In genomic region chr17:39904990-39905288, GRCh38 we compare ENCODE assay signal across 19 cellular contexts. TPM values are rescaled to one million over a fixed set of nuclear protein-coding genes. Genes with fewer than 3 reads are reported as not detected.
DNase-seq lines count a peak whose midpoint lies in the region; ATAC-seq lines count a peak whose summit lies in the region.
"Had no signal": no experiment of that assay in that cellular context is flagged by ENCODE, and none has a peak within 500 bp of the region (broad histone marks: within the 10 kb centered on the region; RNA-seq: fewer than 3 reads in every experiment).

No MANE protein-coding gene starts in this region.

- H2BK12ac ChIP-seq in trophoblast cell (ENCODE audit: low read length), result no peak overlapping the region

- no peak for ATAC-seq in activated CD8-positive, alpha-beta memory T cell treated with anti-CD3 and anti-CD28 coated beads, Interleukin-2, amount 10 ng/mL, durations not matched to agents 7 days and 5 days
- no peak for ATAC-seq in stimulated activated effector memory CD8-positive, alpha-beta T cell treated with anti-CD3 and anti-CD28 coated beads, Interleukin-12 subunit alpha, Interleukin-12 subunit beta, amount 100 ng/mL, for 72 hours
- no peak for ATAC-seq in HG03520 (IDR thresholded peaks at IDR 0.05; ENCODE audit: unreplicated experiment)
- ATAC-seq: Right ventricle myocardium inferior had no signal

- no peaks in the 10 kb centered on the region for H3K79me2 ChIP-seq in trophoblast cell (ENCODE audit: control insufficient read depth, insufficient read depth, low read length, poor library complexity)

- H2AK5ac ChIP-seq in trophoblast cell (ENCODE audit: low read length), result no peak overlapping the region

- H3K4me1 Mint-ChIP-seq in activated CD8-positive, alpha-beta memory T cell treated with anti-CD3 and anti-CD28 coated beads, Interleukin-2, amount 10 ng/mL, durations not matched to agents 7 days and 5 days, result peaks cover 25% of the 10 kb centered on the region
- H3K4me1 Mint-ChIP-seq in stimulated activated effector memory CD8-positive, alpha-beta T cell treated with anti-CD3 and anti-CD28 coated beads, Interleukin-12 subunit alpha, Interleukin-12 subunit beta, amount 100 ng/mL, for 72 hours, result peaks cover 30% of the 10 kb centered on the region

- H3K4ac ChIP-seq in trophoblast cell (ENCODE audit: low read depth, low read length), result no peak overlapping the region

- no peak overlapping the region for H3K27ac Mint-ChIP-seq in activated CD8-positive, alpha-beta memory T cell treated with anti-CD3 and anti-CD28 coated beads, Interleukin-2, amount 10 ng/mL, durations not matched to agents 7 days and 5 days
- H3K27ac Mint-ChIP-seq in stimulated activated effector memory CD8-positive, alpha-beta T cell treated with anti-CD3 and anti-CD28 coated beads, Interleukin-12 subunit alpha, Interleukin-12 subunit beta, amount 100 ng/mL, for 72 hours, result peak overlapping the region; percentile 76

- no CpG with 5 or more reads among the region's 3 CpGs for WGBS in trophoblast cell (ENCODE audit: extremely low coverage, insufficient coverage, insufficient read length)

- H3K9me3 ChIP-seq in KOPT-K1 (ENCODE audit: insufficient read depth, low read length, poor library complexity, severe bottlenecking) (no peaks in the 10 kb centered on the region), trophoblast cell (ENCODE audit: insufficient read depth, low read depth, low read length) (no peaks in the 10 kb centered on the region)

- no peaks in the 10 kb centered on the region for H3K9me3 Mint-ChIP-seq in activated CD8-positive, alpha-beta memory T cell treated with anti-CD3 and anti-CD28 coated beads, Interleukin-2, amount 10 ng/mL, durations not matched to agents 7 days and 5 days (ENCODE audit: low read depth)
- no peaks in the 10 kb centered on the region for H3K9me3 Mint-ChIP-seq in stimulated activated effector memory CD8-positive, alpha-beta T cell treated with anti-CD3 and anti-CD28 coated beads, Interleukin-12 subunit alpha, Interleukin-12 subunit beta, amount 100 ng/mL, for 72 hours

- no peaks in the 10 kb centered on the region for H3K27me3 Mint-ChIP-seq in activated CD8-positive, alpha-beta memory T cell treated with anti-CD3 and anti-CD28 coated beads, Interleukin-2, amount 10 ng/mL, durations not matched to agents 7 days and 5 days

- peaks cover 40% of the 10 kb centered on the region for H3K36me3 Mint-ChIP-seq in activated CD8-positive, alpha-beta memory T cell treated with anti-CD3 and anti-CD28 coated beads, Interleukin-2, amount 10 ng/mL, durations not matched to agents 7 days and 5 days
- peaks cover 69% of the 10 kb centered on the region for H3K36me3 Mint-ChIP-seq in stimulated activated effector memory CD8-positive, alpha-beta T cell treated with anti-CD3 and anti-CD28 coated beads, Interleukin-12 subunit alpha, Interleukin-12 subunit beta, amount 100 ng/mL, for 72 hours

- no peak overlapping the region for H2AFZ ChIP-seq in trophoblast cell (ENCODE audit: insufficient read depth, low read length, poor library complexity)

- H3K23ac ChIP-seq in trophoblast cell (ENCODE audit: low read length), result no peak overlapping the region

- no peak overlapping the region for H3K4me3 Mint-ChIP-seq in activated CD8-positive, alpha-beta memory T cell treated with anti-CD3 and anti-CD28 coated beads, Interleukin-2, amount 10 ng/mL, durations not matched to agents 7 days and 5 days
- no peak overlapping the region for H3K4me3 Mint-ChIP-seq in stimulated activated effector memory CD8-positive, alpha-beta T cell treated with anti-CD3 and anti-CD28 coated beads, Interleukin-12 subunit alpha, Interleukin-12 subunit beta, amount 100 ng/mL, for 72 hours

- no peak overlapping the region for H4K12ac ChIP-seq in trophoblast cell (ENCODE audit: low read depth, low read length)

- H3K27ac ChIP-seq in KOPT-K1 (ENCODE audit: low read depth, low read length, poor library complexity, severe bottlenecking) (peak overlapping the region; percentile 41), trophoblast cell (ENCODE audit: low read depth, low read length) (no peak overlapping the region)

- H3K4me1 ChIP-seq in trophoblast cell (ENCODE audit: control insufficient read depth in 1 of 2, insufficient read depth in 2 of 2, low read length in 2 of 2), result no peaks in the 10 kb centered on the region

- no peak overlapping the region for H3K4me3 ChIP-seq in trophoblast cell (ENCODE audit: low read depth, low read length)

- H3K79me1 ChIP-seq in trophoblast cell (ENCODE audit: low read length), result no peaks in the 10 kb centered on the region

- no peak overlapping the region for H2BK120ac ChIP-seq in trophoblast cell (ENCODE audit: insufficient read depth, low read length, poor library complexity)

- H3K36me3 ChIP-seq in KOPT-K1 (ENCODE audit: insufficient read depth, low read length) (peaks cover 51% of the 10 kb centered on the region), trophoblast cell (ENCODE audit: control insufficient read depth in 1 of 2, insufficient read depth in 2 of 2, low read length in 2 of 2) (peaks cover 4 to 6% of the 10 kb centered on the region in 2 experiments)

- no peak overlapping the region for H4K8ac ChIP-seq in trophoblast cell (ENCODE audit: low read depth, low read length)

- H3K18ac ChIP-seq in trophoblast cell (ENCODE audit: low read length), result no peak overlapping the region

- no peak overlapping the region for H4K91ac ChIP-seq in trophoblast cell (ENCODE audit: low read depth, low read length)

- no peak overlapping the region for H3K14ac ChIP-seq in trophoblast cell (ENCODE audit: low read length)

- peak; percentile 22 for DNase-seq in activated CD8-positive, alpha-beta memory T cell treated with anti-CD3 and anti-CD28 coated beads, Interleukin-2, amount 10 ng/mL, durations not matched to agents 7 days and 5 days
- DNase-seq in activated CD8-positive, alpha-beta memory T cell treated with anti-CD3 and anti-CD28 coated beads for 24 hours, result no peak
- DNase-seq in ecto neural progenitor cell (ENCODE audit: low spot score), result peak; percentile 34
- no peak for DNase-seq in stimulated activated effector memory CD8-positive, alpha-beta T cell treated with anti-CD3 and anti-CD28 coated beads, Interleukin-12 subunit alpha, Interleukin-12 subunit beta, amount 100 ng/mL, for 72 hours (ENCODE audit: low spot score in 2 of 2)
- DNase-seq in trophoblast cell, result no peak
- DNase-seq: C1 segment of cervical spinal cord; DMS79; KBM-7; NCI-H1105 treated with DMSO at 0.1 percent for 48 hours; NCI-H187; NCI-H2107; NCI-H510A; NCI-H748 treated with DMSO at 0.1 percent for 48 hours; NK-92 treated with Interleukin-12 subunit alpha and Interleukin-12 subunit beta, amount 100 ng/mL, for 24 hours had no signal

- H3K27me3 ChIP-seq in trophoblast cell (ENCODE audit: insufficient read depth, low read length), result no peaks in the 10 kb centered on the region

- H3K4me2 ChIP-seq in trophoblast cell (ENCODE audit: low read length), result no peak overlapping the region

- CTCF ChIA-PET in activated CD8-positive, alpha-beta memory T cell treated with anti-CD3 and anti-CD28 coated beads, Interleukin-2, amount 10 ng/mL, durations not matched to agents 7 days and 5 days (lab: Charles Lee), result interaction anchor here (1.1 to 1.8 kb wide), 2 partner anchors 10 to 147 kb away, joined by 3 to 5 read pairs; no protein-coding TSS in a partner anchor

- H2BK5ac ChIP-seq in trophoblast cell (ENCODE audit: low read depth, low read length, poor library complexity), result no peak overlapping the region

- no peak overlapping the region for H3K9ac ChIP-seq in trophoblast cell (ENCODE audit: low read length)

RNA-seq across cellular contexts. Expression of gene GSDMB, which starts 13.5 kb away (rescaled TPM):
- 10 to 100 TPM; 37.8 to 51.0 TPM for total RNA-seq in activated CD8-positive, alpha-beta memory T cell treated with anti-CD3 and anti-CD28 coated beads, Interleukin-2, amount 10 ng/mL, durations not matched to agents 7 days and 5 days
- 6.6 and 7.8 TPM in 2 replicates for polyA plus RNA-seq in trophoblast cell (2013)

RNA-seq across cellular contexts. Expression of gene ORMDL3, which starts 22.5 kb away (rescaled TPM):
- 100 to 1,000 TPM; 111 to 131 TPM for total RNA-seq in activated CD8-positive, alpha-beta memory T cell treated with anti-CD3 and anti-CD28 coated beads, Interleukin-2, amount 10 ng/mL, durations not matched to agents 7 days and 5 days
- polyA plus RNA-seq in trophoblast cell (2013), result 85.4 and 86.5 TPM in 2 replicates

RNA-seq across cellular contexts. Expression of gene LRRC3C, which starts 22.6 kb away (rescaled TPM):
- total RNA-seq in activated CD8-positive, alpha-beta memory T cell treated with anti-CD3 and anti-CD28 coated beads, Interleukin-2, amount 10 ng/mL, durations not matched to agents 7 days and 5 days, result not detected
- not detected in 2 replicates for polyA plus RNA-seq in trophoblast cell (2013)
- total RNA-seq: A673, H4, Right ventricle myocardium inferior had no signal

RNA-seq across cellular contexts. Expression of gene ZPBP2, which starts 36.9 kb away (rescaled TPM):
- total RNA-seq in activated CD8-positive, alpha-beta memory T cell treated with anti-CD3 and anti-CD28 coated beads, Interleukin-2, amount 10 ng/mL, durations not matched to agents 7 days and 5 days, result under 1 TPM in 1 of 2 experiments, not detected in 1; 0.19 TPM
- not detected in 2 replicates for polyA plus RNA-seq in trophoblast cell (2013)
- total RNA-seq: A673, H4, Right ventricle myocardium inferior had no signal

RNA-seq across cellular contexts. Expression of gene IKZF3, which starts 40.8 kb away (rescaled TPM):
- total RNA-seq in activated CD8-positive, alpha-beta memory T cell treated with anti-CD3 and anti-CD28 coated beads, Interleukin-2, amount 10 ng/mL, durations not matched to agents 7 days and 5 days, result 100 to 1,000 TPM in 1 of 2 experiments, 10 to 100 TPM in 1; 70.8 to 119 TPM
- 0.04 and 0.05 TPM in 2 replicates for polyA plus RNA-seq in trophoblast cell (2013)
- total RNA-seq: A673 had no signal

Comparison
In these comparisons a context has a peak if more than half of its experiments do, and no peak if none do; other contexts are left out.
1. DNase-seq: peak in activated CD8-positive, alpha-beta memory T cell treated with anti-CD3 and anti-CD28 coated beads, Interleukin-2, amount 10 ng/mL, durations not matched to agents 7 days and 5 days (single experiment) and ecto neural progenitor cell (single experiment); none in activated CD8-positive, alpha-beta memory T cell treated with anti-CD3 and anti-CD28 coated beads for 24 hours (single experiment), stimulated activated effector memory CD8-positive, alpha-beta T cell treated with anti-CD3 and anti-CD28 coated beads, Interleukin-12 subunit alpha, Interleukin-12 subunit beta, amount 100 ng/mL, for 72 hours (0 of 2) and trophoblast cell (0 of 2).